Comparison of ENCODE assay signal across 8 cellular contexts in genomic region chr5:138177936-138178515, GRCh38. TPM values are rescaled to one million over a fixed set of nuclear protein-coding genes. Genes with fewer than 3 reads are reported as not detected.
DNase-seq lines count a peak whose midpoint lies in the region; ATAC-seq lines count a peak whose summit lies in the region.

No MANE protein-coding gene starts in this region.

- H2AFZ ChIP-seq in ACC112 (ENCODE audit: low read length, unreplicated experiment) = peak overlapping the region; percentile 94

- ATAC-seq in left cardiac atrium (peak; percentile 50 to 61), GM18519 (IDR thresholded peaks at IDR 0.05; ENCODE audit: low FRiP score, unreplicated experiment) (no peak)

- H3K9me3 ChIP-seq in adipocyte (ENCODE audit: control insufficient read depth, low read length) = no peaks in the 10 kb centered on the region

- H3K36me3 ChIP-seq in ACC112 (ENCODE audit: insufficient read depth, low read length) = peaks cover 14% of the 10 kb centered on the region
- peaks cover 18% of the 10 kb centered on the region for H3K36me3 ChIP-seq in adipocyte (ENCODE audit: control insufficient read depth, insufficient read depth, low read length, severe bottlenecking)

- DNase-seq in GM04504 (ENCODE audit: low read depth) = peak; percentile 6
- peak; percentile 29 for DNase-seq in MV-4-11 (lab: John Stamatoyannopoulos, UW)
- peak; percentile 66 for DNase-seq in adipocyte (ENCODE audit: low read depth)
- peak; percentile 28 for DNase-seq in left cardiac atrium
- peak; percentile 45 for DNase-seq in renal cortical epithelial cell (ENCODE audit: low read depth)
- no peak for DNase-seq in NCI-H2107 treated with DMSO at 0.1 percent for 48 hours (lab: John Stamatoyannopoulos, UW; ENCODE audit: unreplicated experiment)

- peak overlapping the region; percentile 93 for H3K4me3 ChIP-seq in ACC112 (ENCODE audit: low read depth, low read length)
- H3K4me3 ChIP-seq in adipocyte (ENCODE audit: low read length) = peak overlapping the region; percentile 98

- peaks cover 69% of the 10 kb centered on the region for H3K79me2 ChIP-seq in ACC112 (ENCODE audit: control insufficient read depth, insufficient read depth, low read length, unreplicated experiment)

- H3K27ac ChIP-seq in ACC112 (ENCODE audit: low read depth, low read length) = peak overlapping the region; percentile 83

- H3K4me1 ChIP-seq in ACC112 (ENCODE audit: control insufficient read depth, insufficient read depth, low read length, unreplicated experiment) = peaks cover 10% of the 10 kb centered on the region
- H3K4me1 ChIP-seq in adipocyte (ENCODE audit: control insufficient read depth, insufficient read depth, low read length) = peaks cover 18% of the 10 kb centered on the region

- H3K27me3 ChIP-seq in ACC112 (ENCODE audit: insufficient read depth, low read length) (no peaks in the 10 kb centered on the region), adipocyte (replicated peaks; ENCODE audit: control insufficient read depth, insufficient read depth, low read length) (no peaks in the 10 kb centered on the region)

- H3K9ac ChIP-seq in adipocyte (ENCODE audit: low read length) = peak overlapping the region; percentile 96

- intact Hi-C loops in left cardiac atrium (cut with DNase I) = no loop called here

RNA-seq across cellular contexts. Expression of gene BRD8, which starts 0.4 kb away (rescaled TPM):
- total RNA-seq in left cardiac atrium (10 to 100 TPM; 19.8 to 34.7 TPM), renal cortical epithelial cell (16.0 and 51.3 TPM in 2 replicates)

RNA-seq across cellular contexts. Expression of gene KIF20A, which starts 0.9 kb away (rescaled TPM):
- 1 to 10 TPM in 1 of 2 donors, under 1 TPM in 1; 0.13 to 1.1 TPM for total RNA-seq in left cardiac atrium
- total RNA-seq in renal cortical epithelial cell = 1.3 and 17.9 TPM in 2 replicates

RNA-seq across cellular contexts. Expression of gene CDC23, which starts 35.1 kb away (rescaled TPM):
- total RNA-seq in left cardiac atrium (10 to 100 TPM; 15.3 to 18.0 TPM), renal cortical epithelial cell (31.8 and 35.0 TPM in 2 replicates)

RNA-seq across cellular contexts. Expression of gene NME5, which starts 38.8 kb away (rescaled TPM):
- total RNA-seq in left cardiac atrium (1 to 10 TPM; 1.9 to 2.7 TPM), renal cortical epithelial cell (7.1 and 17.1 TPM in 2 replicates)
